9 cellular contexts compared by ENCODE assay signal in genomic region chr21:38993561-38993960, GRCh38.
A peak's percentile ranks its signal among the peaks of the same experiment; 100 is the strongest.
DNase-seq lines count a peak whose midpoint lies in the region; ATAC-seq and TF ChIP-seq lines count a peak whose summit lies in the region.
"Had no signal": no experiment of that assay in that cellular context is flagged by ENCODE, and none has a peak within 500 bp of the region (broad histone marks: within the 10 kb centered on the region; RNA-seq: fewer than 3 reads in every experiment).

No MANE protein-coding gene starts in this region.

- H3K4me3 ChIP-seq in skeletal muscle satellite cell (ENCODE audit: low read length) = no peak overlapping the region
- no peak overlapping the region for H3K4me3 ChIP-seq in MM.1S (ENCODE audit: low read length)

- H3K27ac ChIP-seq in substantia nigra (ENCODE audit: low read depth, low read length, poor library complexity, severe bottlenecking) (no peak overlapping the region), MM.1S (ENCODE audit: low read length) (no peak overlapping the region)

- H3K9me3 ChIP-seq in skeletal muscle satellite cell (replicated peaks; ENCODE audit: low read length) (no peaks in the 10 kb centered on the region), MM.1S (replicated peaks; ENCODE audit: insufficient read depth, low read length) (no peaks in the 10 kb centered on the region)

- intact Hi-C loops in left cardiac atrium (cut with DNase I) = no loop called here

- no peak for TF ChIP-seq CTCF in MM.1S (IDR thresholded peaks at IDR 0.05; ENCODE audit: low read length)

- H3K27me3 ChIP-seq in skeletal muscle satellite cell (ENCODE audit: control insufficient read depth, insufficient read depth, low read length) (peaks cover 32% of the 10 kb centered on the region), MM.1S (replicated peaks; ENCODE audit: insufficient read depth, low read length) (peaks cover 48% of the 10 kb centered on the region)

- no peaks in the 10 kb centered on the region for H3K9me2 ChIP-seq in MM.1S (replicated peaks; ENCODE audit: insufficient read depth, low read length)

- ATAC-seq in left cardiac atrium = peak; percentile 63 to 71
- ATAC-seq in activated CD4-positive, CD25-positive, alpha-beta regulatory T cell treated with anti-CD3 and anti-CD28 coated beads, Interleukin-2, amount 50 U/mL, for 24 hours = no peak

- H2AFZ ChIP-seq in MM.1S (ENCODE audit: low read length) = no peak overlapping the region

- H4K20me1 ChIP-seq in MM.1S (ENCODE audit: insufficient read depth, low read length) = no peaks in the 10 kb centered on the region

- peak overlapping the region; percentile 53 for H3K4me2 ChIP-seq in skeletal muscle satellite cell (ENCODE audit: low read length)
- no peak overlapping the region for H3K4me2 ChIP-seq in MM.1S (ENCODE audit: low read depth, low read length)

- H3K9ac ChIP-seq in skeletal muscle satellite cell (ENCODE audit: low read depth, low read length) = no peak overlapping the region
- no peak overlapping the region for H3K9ac ChIP-seq in MM.1S (ENCODE audit: low read length)

- peaks cover 31% of the 10 kb centered on the region for H3K4me1 ChIP-seq in skeletal muscle satellite cell (ENCODE audit: control insufficient read depth, insufficient read depth, low read length)
- no peaks in the 10 kb centered on the region for H3K4me1 ChIP-seq in MM.1S (ENCODE audit: low read length)

- H3K79me2 ChIP-seq in MM.1S (ENCODE audit: low read length) = no peaks in the 10 kb centered on the region

- H3K36me3 ChIP-seq in skeletal muscle satellite cell (ENCODE audit: insufficient read depth, low read length) (no peaks in the 10 kb centered on the region), MM.1S (replicated peaks; ENCODE audit: insufficient read depth, low read length) (no peaks in the 10 kb centered on the region)

- DNase-seq in GM04504 (ENCODE audit: low read depth) (peak; percentile 74), amniotic stem cell (lab: John Stamatoyannopoulos, UW) (peak; percentile 58), left cardiac atrium (peak; percentile 82), substantia nigra (lab: John Stamatoyannopoulos, UW) (no peak), MM.1S (no peak), OCI-M2 (lab: John Stamatoyannopoulos, UW; ENCODE audit: unreplicated experiment) (no peak)
- DNase-seq: stimulated activated CD4-positive, alpha-beta T cell treated with anti-CD3 and anti-CD28 coated beads, Interleukin-1b, Interleukin-23, amount 100 ng/mL, for 48 hours had no signal

- no peaks in the 10 kb centered on the region for H3F3A ChIP-seq in MM.1S (ENCODE audit: insufficient read depth, low read length)

Comparison
In these comparisons a context has a peak if more than half of its experiments do, and no peak if none do; other contexts are left out.
1. DNase-seq: peak in GM04504 (single experiment), amniotic stem cell (single experiment) and left cardiac atrium (single experiment); none in substantia nigra (0 of 49), MM.1S (single experiment) and OCI-M2 (single experiment).
2. ATAC-seq: peak in left cardiac atrium (2 of 2); none in activated CD4-positive, CD25-positive, alpha-beta regulatory T cell treated with anti-CD3 and anti-CD28 coated beads, Interleukin-2, amount 50 U/mL, for 24 hours (0 of 2).